ENCODE assay signal across 26 cellular contexts in the genomic region with DNA sequence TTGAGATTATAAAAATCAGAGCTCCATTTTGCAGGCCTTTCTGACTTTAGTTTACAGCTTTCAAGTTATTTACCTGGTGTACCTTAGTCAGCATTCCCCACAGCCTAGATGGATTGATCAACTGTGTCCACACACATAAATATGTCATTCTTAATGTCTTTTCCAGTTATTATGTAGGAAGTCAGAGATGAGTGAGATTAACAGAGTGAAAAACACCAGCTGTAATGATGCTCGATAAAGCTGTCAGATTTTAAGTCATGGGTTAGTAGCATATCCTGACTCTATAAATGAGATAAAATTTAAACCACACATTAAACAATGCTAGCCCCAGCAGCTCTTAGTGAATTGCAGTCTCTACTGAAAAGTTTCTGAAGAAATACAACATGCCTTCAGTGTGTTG. TPM values are rescaled to one million over a fixed set of nuclear protein-coding genes. Genes with fewer than 3 reads are reported as not detected.
DNase-seq lines count a peak whose midpoint lies in the region; ATAC-seq, FAIRE-seq and TF ChIP-seq lines count a peak whose summit lies in the region.
"Had no signal": no experiment of that assay in that cellular context is flagged by ENCODE, and none has a peak within 500 bp of the region (broad histone marks: within the 10 kb centered on the region; RNA-seq: fewer than 3 reads in every experiment).

No MANE protein-coding gene starts in this region.

- FAIRE-seq in GM12892 (lab: Jason Lieb, UNC) (peak; percentile 64), astrocyte (lab: Jason Lieb, UNC) (peak; percentile 20)
- FAIRE-seq: A204.1, GM18507, H1, HepG2 had no signal

- peaks cover 17% of the 10 kb centered on the region for H3K4me1 Mint-ChIP-seq in astrocyte (ENCODE audit: low read depth, unreplicated experiment)
- H3K4me1 Mint-ChIP-seq in activated CD4-positive, alpha-beta T cell treated with anti-CD3 and anti-CD28 coated beads, Interleukin-2, amount 10 ng/mL, durations not matched to agents 7 days and 5 days, result no peaks in the 10 kb centered on the region
- H3K4me1 Mint-ChIP-seq: CD4-positive, CD25-positive, alpha-beta regulatory T cell had no signal

- H3K4me3 ChIP-seq in HEK293 (ENCODE audit: low read depth, low read length) (no peak overlapping the region), astrocyte (ENCODE audit: insufficient read depth, low read depth, low read length) (no peak overlapping the region)
- H3K4me3 ChIP-seq: BLaER1, PC-9, SJCRH30 had no signal

- no peaks in the 10 kb centered on the region for H3K9me3 Mint-ChIP-seq in astrocyte (ENCODE audit: unreplicated experiment)
- no peaks in the 10 kb centered on the region for H3K9me3 Mint-ChIP-seq in activated CD4-positive, alpha-beta T cell treated with anti-CD3 and anti-CD28 coated beads, Interleukin-2, amount 10 ng/mL, durations not matched to agents 7 days and 5 days

- no peak for TF ChIP-seq POLR2A in GM12892 (IDR thresholded peaks at IDR 0.05; ENCODE audit: low read depth, low read length)

- H4K20me1 ChIP-seq in astrocyte (ENCODE audit: insufficient read depth, low read length), result no peaks in the 10 kb centered on the region
- H4K20me1 ChIP-seq: BLaER1 had no signal

- H3K27ac ChIP-seq in HEK293 (ENCODE audit: extremely low read depth, low read depth, low read length), result no peak overlapping the region
- no peak overlapping the region for H3K27ac ChIP-seq in astrocyte (ENCODE audit: low read depth, low read length)
- H3K27ac ChIP-seq: BLaER1, PC-9, SJCRH30 had no signal

- H3K9me3 ChIP-seq in HEK293 (ENCODE audit: control insufficient read depth, insufficient read depth, low read depth, low read length), result no peaks in the 10 kb centered on the region
- H3K9me3 ChIP-seq in astrocyte (ENCODE audit: insufficient read depth, low read depth, low read length), result no peaks in the 10 kb centered on the region
- H3K9me3 ChIP-seq: BLaER1, SJCRH30 had no signal

- H3K4me1 ChIP-seq in HEK293 (ENCODE audit: control insufficient read depth, insufficient read depth, low read length) (no peaks in the 10 kb centered on the region), astrocyte (ENCODE audit: insufficient read depth, low read length) (peaks cover 5% of the 10 kb centered on the region)
- H3K4me1 ChIP-seq: BLaER1, SJCRH30 had no signal

- no peak overlapping the region for H3K9ac ChIP-seq in astrocyte (ENCODE audit: low read length)
- H3K9ac ChIP-seq: BLaER1 had no signal

- no peak overlapping the region for H2AFZ ChIP-seq in astrocyte (ENCODE audit: low read depth, low read length)
- H2AFZ ChIP-seq: PC-9 had no signal

- H3K27me3 Mint-ChIP-seq in astrocyte (ENCODE audit: low read depth, unreplicated experiment), result no peaks in the 10 kb centered on the region
- peaks cover 11% of the 10 kb centered on the region for H3K27me3 Mint-ChIP-seq in activated CD4-positive, alpha-beta T cell treated with anti-CD3 and anti-CD28 coated beads, Interleukin-2, amount 10 ng/mL, durations not matched to agents 7 days and 5 days
- H3K27me3 Mint-ChIP-seq: CD4-positive, CD25-positive, alpha-beta regulatory T cell had no signal

- POLR2A ChIA-PET in HEK293 (lab: Yijun Ruan, JAX), result no interaction called here
- POLR2A ChIA-PET in activated CD4-positive, alpha-beta T cell treated with anti-CD3 and anti-CD28 coated beads, Interleukin-2, amount 10 ng/mL, durations not matched to agents 7 days and 5 days (lab: Charles Lee), result no interaction called here

- CTCF ChIA-PET in HEK293 (lab: Yijun Ruan, JAX), result interaction anchor here (0.7 to 1.0 kb wide), 2 partner anchors 12 to 253 kb away, joined by 3 read pairs; no protein-coding TSS in a partner anchor
- CTCF ChIA-PET in activated CD4-positive, alpha-beta T cell treated with anti-CD3 and anti-CD28 coated beads, Interleukin-2, amount 10 ng/mL, durations not matched to agents 7 days and 5 days (lab: Charles Lee), result no interaction called here

- no peaks in the 10 kb centered on the region for H3K27me3 ChIP-seq in astrocyte (ENCODE audit: insufficient read depth, low read length)
- H3K27me3 ChIP-seq: BLaER1, SJCRH30 had no signal

- H3K36me3 ChIP-seq in HEK293 (ENCODE audit: control insufficient read depth in 2 of 2, insufficient read depth in 1 of 2, low read length in 2 of 2) (no peaks in the 10 kb centered on the region), astrocyte (ENCODE audit: insufficient read depth, low read length) (no peaks in the 10 kb centered on the region)
- H3K36me3 ChIP-seq: BLaER1, SJCRH30 had no signal

- DNase-seq in GM12892 (ENCODE audit: insufficient read length) (no peak), astrocyte (ENCODE audit: low read depth) (no peak), renal cortical epithelial cell (ENCODE audit: low read depth) (peak; percentile 35), NK-92 (lab: John Stamatoyannopoulos, UW; ENCODE audit: unreplicated experiment) (no peak)
- no peak for DNase-seq in activated CD4-positive, alpha-beta T cell treated with anti-CD3 and anti-CD28 coated beads, Interleukin-2, amount 10 ng/mL, durations not matched to agents 7 days and 5 days
- DNase-seq: CD4-positive, CD25-positive, alpha-beta regulatory T cell; HCEC 1CT; Karpas-422; NCI-H1092 treated with DMSO at 0.1 percent for 48 hours; NCI-H1436; NCI-H187; NCI-H2081 treated with DMSO at 0.1 percent for 48 hours; NCI-H2171 treated with DMSO at 0.1 percent for 48 hours; NCI-H345; NCI-H510A treated with DMSO at 0.1 percent for 48 hours; NK-92 treated with Interleukin-12 subunit alpha and Interleukin-12 subunit beta, amount 100 ng/mL, for 24 hours; PC-9; SJCRH30 had no signal

- no peak for ATAC-seq in HG03025 (IDR thresholded peaks at IDR 0.05; ENCODE audit: low FRiP score, unreplicated experiment)
- ATAC-seq: HepG2, Right ventricle myocardium inferior had no signal

- no peak overlapping the region for H3K27ac Mint-ChIP-seq in astrocyte (ENCODE audit: unreplicated experiment)
- H3K27ac Mint-ChIP-seq in activated CD4-positive, alpha-beta T cell treated with anti-CD3 and anti-CD28 coated beads, Interleukin-2, amount 10 ng/mL, durations not matched to agents 7 days and 5 days, result no peak overlapping the region
- H3K27ac Mint-ChIP-seq: CD4-positive, CD25-positive, alpha-beta regulatory T cell had no signal

- no peak overlapping the region for H3K4me2 ChIP-seq in astrocyte (ENCODE audit: low read length)
- H3K4me2 ChIP-seq: BLaER1, PC-9 had no signal

- no peaks in the 10 kb centered on the region for H3K36me3 Mint-ChIP-seq in astrocyte (ENCODE audit: low read depth, unreplicated experiment)
- no peaks in the 10 kb centered on the region for H3K36me3 Mint-ChIP-seq in activated CD4-positive, alpha-beta T cell treated with anti-CD3 and anti-CD28 coated beads, Interleukin-2, amount 10 ng/mL, durations not matched to agents 7 days and 5 days (ENCODE audit: low read depth)
- H3K36me3 Mint-ChIP-seq: CD4-positive, CD25-positive, alpha-beta regulatory T cell had no signal

- H3K79me2 ChIP-seq in astrocyte (ENCODE audit: insufficient read depth, low read length), result no peaks in the 10 kb centered on the region

- TF ChIP-seq CTCF in HEK293 (tag by site-specific recombination; IDR thresholded peaks at IDR 0.05), result no peak
- TF ChIP-seq CTCF in astrocyte (IDR thresholded peaks at IDR 0.05; ENCODE audit: insufficient read depth, low read depth, low read length), result no peak

- H3K4me3 Mint-ChIP-seq in astrocyte (ENCODE audit: unreplicated experiment), result no peak overlapping the region
- no peak overlapping the region for H3K4me3 Mint-ChIP-seq in activated CD4-positive, alpha-beta T cell treated with anti-CD3 and anti-CD28 coated beads, Interleukin-2, amount 10 ng/mL, durations not matched to agents 7 days and 5 days

TF ChIP-seq in HEK293, 187 proteins besides CTCF, POLR2A, EP300 and RAD21 (continues in another document):
- TF ChIP-seq, protein P1, sequence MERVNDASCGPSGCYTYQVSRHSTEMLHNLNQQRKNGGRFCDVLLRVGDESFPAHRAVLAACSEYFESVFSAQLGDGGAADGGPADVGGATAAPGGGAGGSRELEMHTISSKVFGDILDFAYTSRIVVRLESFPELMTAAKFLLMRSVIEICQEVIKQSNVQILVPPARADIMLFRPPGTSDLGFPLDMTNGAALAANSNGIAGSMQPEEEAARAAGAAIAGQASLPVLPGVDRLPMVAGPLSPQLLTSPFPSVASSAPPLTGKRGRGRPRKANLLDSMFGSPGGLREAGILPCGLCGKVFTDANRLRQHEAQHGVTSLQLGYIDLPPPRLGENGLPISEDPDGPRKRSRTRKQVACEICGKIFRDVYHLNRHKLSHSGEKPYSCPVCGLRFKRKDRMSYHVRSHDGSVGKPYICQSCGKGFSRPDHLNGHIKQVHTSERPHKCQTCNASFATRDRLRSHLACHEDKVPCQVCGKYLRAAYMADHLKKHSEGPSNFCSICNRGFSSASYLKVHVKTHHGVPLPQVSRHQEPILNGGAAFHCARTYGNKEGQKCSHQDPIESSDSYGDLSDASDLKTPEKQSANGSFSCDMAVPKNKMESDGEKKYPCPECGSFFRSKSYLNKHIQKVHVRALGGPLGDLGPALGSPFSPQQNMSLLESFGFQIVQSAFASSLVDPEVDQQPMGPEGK (tag by site-specific recombination; IDR thresholded peaks at IDR 0.05), result no peak
- TF ChIP-seq, protein P2, sequence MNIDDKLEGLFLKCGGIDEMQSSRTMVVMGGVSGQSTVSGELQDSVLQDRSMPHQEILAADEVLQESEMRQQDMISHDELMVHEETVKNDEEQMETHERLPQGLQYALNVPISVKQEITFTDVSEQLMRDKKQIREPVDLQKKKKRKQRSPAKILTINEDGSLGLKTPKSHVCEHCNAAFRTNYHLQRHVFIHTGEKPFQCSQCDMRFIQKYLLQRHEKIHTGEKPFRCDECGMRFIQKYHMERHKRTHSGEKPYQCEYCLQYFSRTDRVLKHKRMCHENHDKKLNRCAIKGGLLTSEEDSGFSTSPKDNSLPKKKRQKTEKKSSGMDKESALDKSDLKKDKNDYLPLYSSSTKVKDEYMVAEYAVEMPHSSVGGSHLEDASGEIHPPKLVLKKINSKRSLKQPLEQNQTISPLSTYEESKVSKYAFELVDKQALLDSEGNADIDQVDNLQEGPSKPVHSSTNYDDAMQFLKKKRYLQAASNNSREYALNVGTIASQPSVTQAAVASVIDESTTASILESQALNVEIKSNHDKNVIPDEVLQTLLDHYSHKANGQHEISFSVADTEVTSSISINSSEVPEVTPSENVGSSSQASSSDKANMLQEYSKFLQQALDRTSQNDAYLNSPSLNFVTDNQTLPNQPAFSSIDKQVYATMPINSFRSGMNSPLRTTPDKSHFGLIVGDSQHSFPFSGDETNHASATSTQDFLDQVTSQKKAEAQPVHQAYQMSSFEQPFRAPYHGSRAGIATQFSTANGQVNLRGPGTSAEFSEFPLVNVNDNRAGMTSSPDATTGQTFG (tag by site-specific recombination; IDR thresholded peaks at IDR 0.05; ENCODE audit: borderline replicate concordance), result no peak

RNA-seq across cellular contexts. Expression of a gene that starts 48.9 kb away (rescaled TPM):
- polyA plus RNA-seq in GM12892 (2012; ENCODE audit: missing spikeins), result 5.2 TPM
- total RNA-seq in astrocyte, result 6.1 and 6.3 TPM in 2 replicates
- 15.3 and 16.8 TPM in 2 replicates for total RNA-seq in renal cortical epithelial cell
- under 1 TPM; 0.62 to 0.85 TPM for total RNA-seq in activated CD4-positive, alpha-beta T cell treated with anti-CD3 and anti-CD28 coated beads, Interleukin-2, amount 10 ng/mL, durations not matched to agents 7 days and 5 days
- total RNA-seq: CD4-positive, CD25-positive, alpha-beta regulatory T cell had no signal
